In the genomic region with DNA sequence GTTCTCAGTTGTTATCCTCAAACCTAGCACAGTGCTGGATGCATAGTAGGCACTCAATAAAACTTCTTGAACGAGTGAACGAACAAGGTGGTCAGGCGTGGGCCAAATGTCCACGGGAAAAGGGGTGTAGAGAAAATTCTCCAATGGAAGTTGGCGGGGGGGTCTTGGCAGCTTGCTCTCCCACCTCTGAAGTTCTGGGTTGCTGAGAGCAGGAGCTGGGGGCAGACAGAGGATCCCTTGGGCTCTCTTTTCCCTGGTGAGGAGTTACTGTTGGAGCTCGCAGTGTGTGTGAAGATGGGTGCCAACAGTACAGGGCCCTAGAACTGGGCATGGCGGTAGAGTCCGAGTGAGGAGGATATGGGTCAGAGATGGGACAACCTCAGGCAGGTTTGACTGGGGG, we compare ENCODE assay signal across 19 cellular contexts. TPM values are rescaled to one million over a fixed set of nuclear protein-coding genes. Genes with fewer than 3 reads are reported as not detected.
DNase-seq lines count a peak whose midpoint lies in the region; ATAC-seq, FAIRE-seq and TF ChIP-seq lines count a peak whose summit lies in the region.
"Had no signal": no experiment of that assay in that cellular context is flagged by ENCODE, and none has a peak within 500 bp of the region (broad histone marks: within the 10 kb centered on the region; RNA-seq: fewer than 3 reads in every experiment).

No MANE protein-coding gene starts in this region.

- TF ChIP-seq POLR2A in A549 (IDR thresholded peaks at IDR 0.05; ENCODE audit: low read length): no peak

- TF ChIP-seq EP300 in A549 (IDR thresholded peaks at IDR 0.05): no peak

- H3K9me3 Mint-ChIP-seq in T-cell: no peaks in the 10 kb centered on the region
- H3K9me3 Mint-ChIP-seq: activated naive CD4-positive, alpha-beta T cell treated with anti-CD3 and anti-CD28 coated beads, Interleukin-2, amount 50 U/mL, for 72 hours; activated T-helper 1 cell treated with anti-CD3 and anti-CD28 coated beads, Interleukin-12 subunit alpha, Interleukin-12 subunit beta, Interleukin-2, Interleukin-4 antibody, amounts not matched to agents 30 ng/mL and 10 ng/mL and 1 ng/mL, durations not matched to agents 14 hours and 24 hours and 36 hours; CD8-positive, alpha-beta T cell; effector memory CD8-positive, alpha-beta T cell had no signal

- peaks cover 5 to 16% (median 6%) of the 10 kb centered on the region in 3 donors for H3K4me1 Mint-ChIP-seq in T-cell

- intact Hi-C loops in left colon (cut with DNase I, micrococcal nuclease): no loop called here

- H3K36me3 ChIP-seq in small intestine (ENCODE audit: control insufficient read depth in 2 of 2, insufficient read depth in 2 of 2, low read length in 2 of 2): no peaks in the 10 kb centered on the region
- H3K36me3 ChIP-seq: heart left ventricle had no signal

- peak overlapping the region in 1 of 2 donors; percentile 66 for H3K27ac Mint-ChIP-seq in T-cell
- H3K27ac Mint-ChIP-seq: activated naive CD4-positive, alpha-beta T cell treated with anti-CD3 and anti-CD28 coated beads, Interleukin-2, amount 50 U/mL, for 72 hours; activated T-helper 1 cell treated with anti-CD3 and anti-CD28 coated beads, Interleukin-12 subunit alpha, Interleukin-12 subunit beta, Interleukin-2, Interleukin-4 antibody, amounts not matched to agents 30 ng/mL and 10 ng/mL and 1 ng/mL, durations not matched to agents 14 hours and 24 hours and 36 hours; CD8-positive, alpha-beta T cell; effector memory CD8-positive, alpha-beta T cell had no signal

- FAIRE-seq in A549 (lab: Jason Lieb, UNC) (no peak), small intestine (lab: Jason Lieb, UNC) (no peak)

- no peak for TF ChIP-seq RAD21 in A549 (conservative IDR thresholded peaks at IDR 0.05 in 1 of 2, IDR thresholded peaks at IDR 0.05 in 1 of 2)

- H3K36me3 Mint-ChIP-seq in T-cell: no peaks in the 10 kb centered on the region
- H3K36me3 Mint-ChIP-seq: activated naive CD4-positive, alpha-beta T cell treated with anti-CD3 and anti-CD28 coated beads, Interleukin-2, amount 50 U/mL, for 72 hours; CD8-positive, alpha-beta T cell had no signal

- H3K4me3 ChIP-seq in A549 (peak overlapping the region; percentile 49; the same call in 1 of the 3 replicates), small intestine (ENCODE audit: low read depth in 1 of 2, low read length in 2 of 2) (no peak overlapping the region)

- peaks cover 19 to 44% of the 10 kb centered on the region in 2 donors for H3K27me3 ChIP-seq in small intestine (ENCODE audit: control insufficient read depth in 2 of 2, insufficient read depth in 2 of 2, low read length in 2 of 2)

- peak overlapping the region in 2 of 3 donors; percentile 21 to 37 for H3K4me3 Mint-ChIP-seq in T-cell

- TF ChIP-seq CTCF in A549 (IDR thresholded peaks at IDR 0.05): no peak

- 0 out of 6 replicates have a peak overlapping the region, but pooled peaks of 1 of the 2 experiments have one; percentile 30 for H3K27ac ChIP-seq in A549
- H3K27ac ChIP-seq in small intestine (ENCODE audit: low read depth in 1 of 2, low read length in 1 of 2): no peak overlapping the region
- H3K27ac ChIP-seq: heart left ventricle had no signal

- DNase-seq in A549 (ENCODE audit: low read depth in 1 of 2, low spot score in 1 of 2) (no peak), T-cell (no peak), left colon (no peak), NCI-H526 (lab: John Stamatoyannopoulos, UW) (no peak), NCI-H748 (lab: John Stamatoyannopoulos, UW; ENCODE audit: unreplicated experiment) (no peak), small intestine (no peak)

- H3K4me1 ChIP-seq in A549 (peaks cover 10% of the 10 kb centered on the region), small intestine (ENCODE audit: control insufficient read depth in 2 of 2, insufficient read depth in 1 of 2, low read depth in 1 of 2, low read length in 1 of 2) (peaks cover 0 to 4% of the 10 kb centered on the region in 2 donors)

- H3K27me3 Mint-ChIP-seq in T-cell: peaks cover 62 to 79% of the 10 kb centered on the region in 2 donors

- POLR2A ChIA-PET in A549 (lab: Yijun Ruan, JAX): no interaction called here
- POLR2A ChIA-PET in T-cell (lab: Charles Lee): no interaction called here

- H3K4me2 ChIP-seq in A549: peak overlapping the region; percentile 99

- H3K9me3 ChIP-seq in A549 (no peaks in the 10 kb centered on the region), small intestine (ENCODE audit: control insufficient read depth, low read depth) (no peaks in the 10 kb centered on the region)
- H3K9me3 ChIP-seq: heart left ventricle had no signal

- CTCF ChIA-PET in A549 (lab: Yijun Ruan, JAX) (interaction anchor here (0.8 to 6.2 kb wide), 41 partner anchors 8 to 306 kb away, joined by 3 to 101 read pairs (median 5); partner anchors contain the start of genes CDK5R2 and FEV), T-cell (lab: Charles Lee) (interaction anchor here (0.6 to 1.6 kb wide), 5 partner anchors 12 to 34 kb away, joined by 3 to 6 read pairs (median 3); no protein-coding TSS in a partner anchor)

- WGBS in A549 (ENCODE audit: missing lambda C conversion rate): 5% methylated on average over 8 of the region's 8 CpGs
- 15 to 25% (median 24%) methylated on average over 8 of the region's 8 CpGs for WGBS in small intestine, 3 donors

- ATAC-seq in A549 (peak; percentile 22 to 44; a peak in 5 of 6 replicates), GM18502 (IDR thresholded peaks at IDR 0.05; ENCODE audit: poor library complexity, unreplicated experiment) (peak; percentile 18), T-cell (replicated peaks in 1 of 4) (no peak), left colon (peak; percentile 0), GM21723 (IDR thresholded peaks at IDR 0.05; ENCODE audit: unreplicated experiment) (no peak)

TF ChIP-seq in A549, 52 proteins besides CTCF, POLR2A, EP300 and RAD21 (continues in another document):
- TF ChIP-seq CHD2 (IDR thresholded peaks at IDR 0.05; ENCODE audit: low read length, partially characterized antibody): no peak
- no peak for TF ChIP-seq PHF8 (IDR thresholded peaks at IDR 0.05; ENCODE audit: borderline replicate concordance, low read depth)
- no peak for TF ChIP-seq CBX2 (IDR thresholded peaks at IDR 0.05; ENCODE audit: borderline replicate concordance, low read depth)
- TF ChIP-seq SREBF2 (IDR thresholded peaks at IDR 0.05): no peak
- no peak for TF ChIP-seq REST (IDR thresholded peaks at IDR 0.05)
- TF ChIP-seq EHMT2 (IDR thresholded peaks at IDR 0.05; ENCODE audit: low read depth): no peak

RNA-seq across cellular contexts. Expression of gene CRYBA2, which starts 2.3 kb away (rescaled TPM):
- not detected in 2 replicates for polyA plus RNA-seq in A549 (2011; rRNA removed)
- not detected in 2 replicates for polyA plus RNA-seq in A549 (2012; cell fraction: cytosol; rRNA removed)
- polyA plus RNA-seq in A549 (2012; cell fraction: nucleus; rRNA removed): not detected in 2 replicates
- polyA plus RNA-seq in A549 (2017; fragmentation: RNase III; extraction: RNeasy Plus Mini Kit Qiagen cat#74134 plus additional on column Dnase treatment): not detected in 3 replicates
- polyA minus RNA-seq in A549 (2011; rRNA and poly(A)+ RNA removed): not detected in 2 replicates
- not detected for total RNA-seq in T-cell
- total RNA-seq in left colon: 1 to 10 TPM; 4.1 to 6.9 TPM
- 1 to 10 TPM; 1.3 to 5.4 (median 3.8) TPM for polyA plus RNA-seq in small intestine
- total RNA-seq: activated CD8-positive, alpha-beta memory T cell treated with anti-CD3 and anti-CD28 coated beads for 36 hours; activated naive CD4-positive, alpha-beta T cell treated with anti-CD3 and anti-CD28 coated beads, Interleukin-2, amount 50 U/mL, for 72 hours; CD8-positive, alpha-beta T cell; fibroblast of lung; H7; heart left ventricle; HT1080; liver; omental fat pad had no signal
- polyA plus RNA-seq: fibroblast of lung, heart left ventricle, liver had no signal

RNA-seq across cellular contexts. Expression of gene FEV, which starts 10.6 kb away (rescaled TPM):
- not detected in 2 replicates for polyA plus RNA-seq in A549 (2011; rRNA removed)
- polyA plus RNA-seq in A549 (2012; cell fraction: cytosol; rRNA removed): not detected in 2 replicates
- not detected in 2 replicates for polyA plus RNA-seq in A549 (2012; cell fraction: nucleus; rRNA removed)
- polyA plus RNA-seq in A549 (2017; fragmentation: RNase III; extraction: RNeasy Plus Mini Kit Qiagen cat#74134 plus additional on column Dnase treatment): not detected in 3 replicates
- not detected in 2 replicates for polyA minus RNA-seq in A549 (2011; rRNA and poly(A)+ RNA removed)
- not detected for total RNA-seq in T-cell
- total RNA-seq in left colon: 1 to 10 TPM; 3.9 to 4.8 TPM
- polyA plus RNA-seq in small intestine: 1 to 10 TPM; 2.9 to 5.7 (median 3.1) TPM
- total RNA-seq: activated CD8-positive, alpha-beta memory T cell treated with anti-CD3 and anti-CD28 coated beads for 36 hours; activated naive CD4-positive, alpha-beta T cell treated with anti-CD3 and anti-CD28 coated beads, Interleukin-2, amount 50 U/mL, for 72 hours; activated T-helper 1 cell treated with anti-CD3 and anti-CD28 coated beads, Interleukin-12 subunit alpha, Interleukin-12 subunit beta, Interleukin-2, Interleukin-4 antibody, amounts not matched to agents 30 ng/mL and 10 ng/mL and 1 ng/mL, durations not matched to agents 14 hours and 24 hours and 36 hours; CD8-positive, alpha-beta T cell; fibroblast of lung; H7; heart left ventricle; HT1080; liver; omental fat pad had no signal
- polyA plus RNA-seq: fibroblast of lung, heart left ventricle, liver had no signal

RNA-seq across cellular contexts. Expression of gene CDK5R2, which starts 36.1 kb away (rescaled TPM):
- polyA plus RNA-seq in A549 (2011; rRNA removed): 0.77 and 0.94 TPM in 2 replicates
- 0.58 and 0.79 TPM in 2 replicates for polyA plus RNA-seq in A549 (2012; cell fraction: cytosol; rRNA removed)
- 0.47 and 0.72 TPM in 2 replicates for polyA plus RNA-seq in A549 (2012; cell fraction: nucleus; rRNA removed)
- polyA plus RNA-seq in A549 (2017; fragmentation: RNase III; extraction: RNeasy Plus Mini Kit Qiagen cat#74134 plus additional on column Dnase treatment): 0.43 to 0.73 TPM (median 0.63 TPM) in 3 replicates
- polyA minus RNA-seq in A549 (2011; rRNA and poly(A)+ RNA removed): 1.2 and 1.3 TPM in 2 replicates
- total RNA-seq in T-cell: not detected
- under 1 TPM; 0.22 to 0.37 TPM for total RNA-seq in left colon
- polyA plus RNA-seq in small intestine: 1 to 10 TPM in 1 of 3 donors, under 1 TPM in 1, not detected in 1; 0.22 to 1.4 TPM
- total RNA-seq: activated CD8-positive, alpha-beta memory T cell treated with anti-CD3 and anti-CD28 coated beads for 36 hours; activated naive CD4-positive, alpha-beta T cell treated with anti-CD3 and anti-CD28 coated beads, Interleukin-2, amount 50 U/mL, for 72 hours; activated T-helper 1 cell treated with anti-CD3 and anti-CD28 coated beads, Interleukin-12 subunit alpha, Interleukin-12 subunit beta, Interleukin-2, Interleukin-4 antibody, amounts not matched to agents 30 ng/mL and 10 ng/mL and 1 ng/mL, durations not matched to agents 14 hours and 24 hours and 36 hours; CD8-positive, alpha-beta T cell; heart left ventricle; liver; omental fat pad had no signal
- polyA plus RNA-seq: heart left ventricle, liver had no signal

RNA-seq across cellular contexts. Expression of gene CFAP65, which starts 45.8 kb away (rescaled TPM):
- 0.09 and 0.12 TPM in 2 replicates for polyA plus RNA-seq in A549 (2011; rRNA removed)
- polyA plus RNA-seq in A549 (2012; cell fraction: cytosol; rRNA removed): 0.08 and 0.09 TPM in 2 replicates
- 0.15 and 0.23 TPM in 2 replicates for polyA plus RNA-seq in A549 (2012; cell fraction: nucleus; rRNA removed)
- polyA plus RNA-seq in A549 (2017; fragmentation: RNase III; extraction: RNeasy Plus Mini Kit Qiagen cat#74134 plus additional on column Dnase treatment): 0.14 to 0.28 TPM (median 0.22 TPM) in 3 replicates
- not detected in 2 replicates for polyA minus RNA-seq in A549 (2011; rRNA and poly(A)+ RNA removed)
- total RNA-seq in T-cell: under 1 TPM in 1 of 5 donors, not detected in 4; 0.16 TPM
- under 1 TPM; 0.39 to 0.76 TPM for total RNA-seq in left colon
- polyA plus RNA-seq in small intestine: 1 to 10 TPM in 1 of 3 donors, under 1 TPM in 1, not detected in 1; 0.06 to 1.1 TPM
- total RNA-seq: activated CD8-positive, alpha-beta memory T cell treated with anti-CD3 and anti-CD28 coated beads for 36 hours; activated naive CD4-positive, alpha-beta T cell treated with anti-CD3 and anti-CD28 coated beads, Interleukin-2, amount 50 U/mL, for 72 hours; activated T-helper 1 cell treated with anti-CD3 and anti-CD28 coated beads, Interleukin-12 subunit alpha, Interleukin-12 subunit beta, Interleukin-2, Interleukin-4 antibody, amounts not matched to agents 30 ng/mL and 10 ng/mL and 1 ng/mL, durations not matched to agents 14 hours and 24 hours and 36 hours; CD8-positive, alpha-beta T cell; fibroblast of lung; H7; HT1080; liver had no signal
- polyA plus RNA-seq: fibroblast of lung, heart left ventricle, liver had no signal

Comparison
In these comparisons a context has a peak if more than half of its experiments do, and no peak if none do; other contexts are left out.
1. ATAC-seq: peak in A549 (2 of 2), GM18502 (single experiment) and left colon (single experiment); none in T-cell (0 of 4) and GM21723 (single experiment).
2. RNA of gene CRYBA2, which starts 2.3 kb away (total RNA-seq): 4.1 to 6.9 TPM in left colon; not detected in T-cell; every median in the first group is over 4 times any median in the second.
3. RNA of gene FEV, which starts 10.6 kb away (total RNA-seq): 3.9 to 4.8 TPM in left colon; not detected in T-cell; every median in the first group is over 4 times any median in the second.